In the genomic region with DNA sequence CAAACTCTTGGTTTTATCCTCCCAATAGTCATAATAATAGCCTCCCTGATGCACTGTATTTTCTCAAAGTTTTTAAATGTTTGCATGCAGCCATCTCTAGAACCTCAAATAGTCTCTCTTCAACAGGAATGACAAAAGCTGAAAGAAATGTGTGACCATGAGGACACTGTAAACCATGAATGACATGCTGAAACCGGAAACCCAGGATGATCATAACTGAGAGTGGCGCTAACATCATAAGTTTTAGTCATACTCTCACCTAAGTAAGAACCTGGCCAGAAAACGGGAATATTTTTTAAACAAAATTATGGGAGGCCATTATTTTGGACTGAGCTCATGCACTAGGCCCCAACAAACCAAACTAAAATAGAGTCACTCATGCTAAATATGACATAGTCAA, we compare ENCODE assay signal across 29 cellular contexts.
"Had no signal": no experiment of that assay in that cellular context is flagged by ENCODE, and none has a peak within 500 bp of the region (broad histone marks: within the 10 kb centered on the region; RNA-seq: fewer than 3 reads in every experiment).

No MANE protein-coding gene starts in this region.

- H3K4me1 ChIP-seq: ascending aorta, breast epithelium, SJCRH30 had no signal

- H3K36me3 ChIP-seq: ascending aorta, breast epithelium, SJCRH30, WERI-Rb-1 had no signal

- H3K4me1 Mint-ChIP-seq: activated CD4-positive, alpha-beta T cell treated with anti-CD3 and anti-CD28 coated beads, Interleukin-2, amount 10 ng/mL, durations not matched to agents 7 days and 5 days; activated naive CD8-positive, alpha-beta T cell treated with anti-CD3 and anti-CD28 coated beads for 36 hours had no signal

- H3K27me3 Mint-ChIP-seq: activated CD4-positive, alpha-beta T cell treated with anti-CD3 and anti-CD28 coated beads, Interleukin-2, amount 10 ng/mL, durations not matched to agents 7 days and 5 days; activated naive CD8-positive, alpha-beta T cell treated with anti-CD3 and anti-CD28 coated beads for 36 hours had no signal

- H3K4me3 Mint-ChIP-seq: activated CD4-positive, alpha-beta T cell treated with anti-CD3 and anti-CD28 coated beads, Interleukin-2, amount 10 ng/mL, durations not matched to agents 7 days and 5 days; activated CD8-positive, alpha-beta T cell treated with anti-CD3 and anti-CD28 coated beads, Interleukin-2, amount 10 ng/mL, durations not matched to agents 7 days and 5 days; activated naive CD8-positive, alpha-beta T cell treated with anti-CD3 and anti-CD28 coated beads for 36 hours; activated T-cell treated with anti-CD3 and anti-CD28 coated beads, Interleukin-2, amount 50 U/mL, for 4 hours had no signal

- H3K4me3 ChIP-seq: ascending aorta, breast epithelium, SJCRH30, SK-N-MC had no signal

- H3K4me2 ChIP-seq: KMS-11 had no signal

- H3K9me3 ChIP-seq: ascending aorta, breast epithelium, SJCRH30 had no signal

- H3K9me3 Mint-ChIP-seq: activated CD4-positive, alpha-beta T cell treated with anti-CD3 and anti-CD28 coated beads, Interleukin-2, amount 10 ng/mL, durations not matched to agents 7 days and 5 days; activated naive CD8-positive, alpha-beta T cell treated with anti-CD3 and anti-CD28 coated beads for 36 hours; activated T-cell treated with anti-CD3 and anti-CD28 coated beads, Interleukin-2, amount 50 U/mL, for 4 hours had no signal

- H3K27ac Mint-ChIP-seq: activated CD4-positive, alpha-beta T cell treated with anti-CD3 and anti-CD28 coated beads, Interleukin-2, amount 10 ng/mL, durations not matched to agents 7 days and 5 days; activated CD8-positive, alpha-beta T cell treated with anti-CD3 and anti-CD28 coated beads, Interleukin-2, amount 10 ng/mL, durations not matched to agents 7 days and 5 days; activated naive CD8-positive, alpha-beta T cell treated with anti-CD3 and anti-CD28 coated beads for 36 hours had no signal

- H3K27ac ChIP-seq: ascending aorta, breast epithelium, KMS-11, SJCRH30, SK-N-MC, WERI-Rb-1 had no signal

- H3K27me3 ChIP-seq: ascending aorta, breast epithelium, SJCRH30 had no signal

- DNase-seq: activated CD4-positive, alpha-beta T cell treated with anti-CD3 and anti-CD28 coated beads for 1 hour; activated CD4-positive, alpha-beta T cell treated with anti-CD3 and anti-CD28 coated beads, Interleukin-2, amount 10 ng/mL, durations not matched to agents 7 days and 5 days; activated CD4-positive, alpha-beta T cell treated with anti-CD3 and anti-CD28 coated beads, Interleukin-2, amount 50 U/mL, for 48 hours; activated CD4-positive, CD25-positive, alpha-beta regulatory T cell; activated CD8-positive, alpha-beta T cell treated with anti-CD3 and anti-CD28 coated beads, Interleukin-2, amount 10 ng/mL, durations not matched to agents 7 days and 5 days; activated effector memory CD4-positive, alpha-beta T cell treated with anti-CD3 and anti-CD28 coated beads, Interleukin-2, amount 50 U/mL, for 16 hours; activated naive CD4-positive, alpha-beta T cell; activated naive CD4-positive, alpha-beta T cell treated with anti-CD3 and anti-CD28 coated beads, Interleukin-2, amount 50 U/mL, for 16 hours; activated naive CD8-positive, alpha-beta T cell treated with anti-CD3 and anti-CD28 coated beads for 36 hours; activated T-cell treated with anti-CD3 and anti-CD28 coated beads, Interleukin-2, amount 50 U/mL, for 4 hours; amniotic stem cell; MM.1S; MV-4-11; NCI-H1092; NCI-H1436 treated with DMSO at 0.1 percent for 48 hours; NCI-H1694 treated with DMSO at 0.1 percent for 48 hours; NCI-H2029; NCI-H510A; NCI-H526; NCI-H748 treated with DMSO at 0.1 percent for 48 hours; OCI-M1; SHP77; SJCRH30; T1000; WERI-Rb-1 had no signal

- ATAC-seq: activated CD8-positive, alpha-beta T cell treated with anti-CD3 and anti-CD28 coated beads, Interleukin-2, amount 10 ng/mL, durations not matched to agents 7 days and 5 days; activated T-cell treated with anti-CD3 and anti-CD28 coated beads, Interleukin-2, amount 50 U/mL, for 4 hours had no signal

- H3K36me3 Mint-ChIP-seq: activated naive CD8-positive, alpha-beta T cell treated with anti-CD3 and anti-CD28 coated beads for 36 hours had no signal

- H3K9ac ChIP-seq: KMS-11 had no signal
